ENCODE assay signal across 16 cellular contexts in the genomic region with DNA sequence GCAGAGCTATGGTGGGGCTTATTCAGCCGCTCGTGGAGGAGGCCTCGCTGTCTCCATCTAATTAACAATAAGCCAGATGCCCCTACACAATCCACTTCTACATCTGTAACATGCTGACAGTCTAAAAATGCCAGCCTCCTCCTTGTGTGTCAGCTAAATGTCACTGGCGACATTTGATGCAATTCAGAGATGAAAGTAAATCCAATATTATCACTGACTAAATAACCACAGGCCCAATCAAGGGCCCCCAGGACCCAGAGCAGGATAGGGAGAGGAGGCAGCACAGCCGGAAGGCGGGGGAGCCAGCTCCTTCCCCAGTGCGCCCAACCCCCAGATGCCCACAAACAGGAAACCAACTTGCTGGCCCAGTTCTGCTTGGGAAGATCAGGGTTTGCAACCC.
"Had no signal": no experiment of that assay in that cellular context is flagged by ENCODE, and none has a peak within 500 bp of the region (broad histone marks: within the 10 kb centered on the region; RNA-seq: fewer than 3 reads in every experiment).

No MANE protein-coding gene starts in this region.

- H3K4me1 ChIP-seq: esophagus squamous epithelium, left ventricle myocardium inferior, suprapubic skin had no signal

- ATAC-seq: activated T-cell treated with anti-CD3 and anti-CD28 coated beads, Interleukin-2, amount 50 U/mL, for 72 hours; mucosa of descending colon; naive thymus-derived CD4-positive, alpha-beta T cell had no signal

- H3K4me3 ChIP-seq: esophagus squamous epithelium, left ventricle myocardium inferior, mucosa of descending colon, suprapubic skin had no signal

- H3K9me3 ChIP-seq: mucosa of descending colon, suprapubic skin had no signal

- DNase-seq: activated CD4-positive, alpha-beta T cell treated with anti-CD3 and anti-CD28 coated beads for 4 hours; activated CD8-positive, alpha-beta memory T cell treated with anti-CD3 and anti-CD28 coated beads, Interleukin-2, amount 50 U/mL, for 48 hours; activated naive CD4-positive, alpha-beta T cell; activated T-cell treated with anti-CD3 and anti-CD28 coated beads, Interleukin-2, amount 50 U/mL, for 72 hours; aorta; cortex of kidney; effector CD4-positive, alpha-beta T cell; esophagus squamous epithelium; hypothalamus; left ventricle myocardium inferior; mucosa of descending colon; naive thymus-derived CD4-positive, alpha-beta T cell; posterior cingulate gyrus; stimulated activated CD4-positive, alpha-beta T cell treated with anti-CD3 and anti-CD28 coated beads, Interleukin-4, amount 100 ng/mL, for 1 hour; stimulated activated naive CD4-positive, alpha-beta T cell had no signal

- H3K27ac ChIP-seq: esophagus squamous epithelium, left ventricle myocardium inferior, suprapubic skin had no signal

- H3K36me3 ChIP-seq: esophagus squamous epithelium, left ventricle myocardium inferior, suprapubic skin had no signal
